ENCODE assay signal across 8 cellular contexts in genomic region chr16:23060458-23061320, GRCh38.
DNase-seq lines count a peak whose midpoint lies in the region; ATAC-seq and TF ChIP-seq lines count a peak whose summit lies in the region.

No MANE protein-coding gene starts in this region.

- no peaks in the 10 kb centered on the region for H3K9me3 Mint-ChIP-seq in activated naive CD4-positive, alpha-beta T cell treated with anti-CD3 and anti-CD28 coated beads, Interleukin-2, amount 50 U/mL, for 72 hours

- H3K27ac Mint-ChIP-seq in activated naive CD4-positive, alpha-beta T cell treated with anti-CD3 and anti-CD28 coated beads, Interleukin-2, amount 50 U/mL, for 72 hours, result no peak overlapping the region

- intact Hi-C loops in head of caudate nucleus (cut with DNase I) (no loop called here), posterior cingulate gyrus (cut with DNase I) (loop anchor here (2.0 to 5.0 kb wide), 2 partner anchors 83 to 162 kb away; no protein-coding TSS in a partner anchor)

- no peaks in the 10 kb centered on the region for H3K36me3 Mint-ChIP-seq in activated naive CD4-positive, alpha-beta T cell treated with anti-CD3 and anti-CD28 coated beads, Interleukin-2, amount 50 U/mL, for 72 hours

- H3K79me2 ChIP-seq in MM.1S (ENCODE audit: low read length), result no peaks in the 10 kb centered on the region

- H3K27me3 ChIP-seq in MM.1S (replicated peaks; ENCODE audit: insufficient read depth, low read length), result no peaks in the 10 kb centered on the region

- no peak overlapping the region for H3K4me3 ChIP-seq in MM.1S (ENCODE audit: low read length)

- DNase-seq in GM03348 (ENCODE audit: low spot score) (peak; percentile 77), MM.1S (peak; percentile 63), SK-N-DZ (ENCODE audit: low spot score) (peak; percentile 67), head of caudate nucleus (peak; percentile 21 to 95 (median 82)), posterior cingulate gyrus (peak in 9 of 10 donors; percentile 39 to 95 (median 83))
- peak in 1 of 2 donors; percentile 41 for DNase-seq in activated naive CD4-positive, alpha-beta T cell treated with anti-CD3 and anti-CD28 coated beads, Interleukin-2, amount 50 U/mL, for 72 hours (ENCODE audit: low spot score in 2 of 2)

- no peak overlapping the region for H2AFZ ChIP-seq in MM.1S (ENCODE audit: low read length)

- H3K4me2 ChIP-seq in MM.1S (ENCODE audit: low read depth, low read length), result no peak overlapping the region

- H3K9me3 ChIP-seq in MM.1S (replicated peaks; ENCODE audit: insufficient read depth, low read length), result no peaks in the 10 kb centered on the region

- no peaks in the 10 kb centered on the region for H3K36me3 ChIP-seq in MM.1S (replicated peaks; ENCODE audit: insufficient read depth, low read length)

- no peak overlapping the region for H3K27ac ChIP-seq in MM.1S (ENCODE audit: low read length)

- no peaks in the 10 kb centered on the region for H3K4me1 ChIP-seq in MM.1S (ENCODE audit: low read length)

- H4K20me1 ChIP-seq in MM.1S (ENCODE audit: insufficient read depth, low read length), result no peaks in the 10 kb centered on the region

- H3K9ac ChIP-seq in MM.1S (ENCODE audit: low read length), result no peak overlapping the region

- peak; percentile 75 to 76 for ATAC-seq in activated naive CD4-positive, alpha-beta T cell treated with anti-CD3 and anti-CD28 coated beads, Interleukin-2, amount 50 U/mL, for 72 hours
- ATAC-seq in HG02938 (IDR thresholded peaks at IDR 0.05; ENCODE audit: unreplicated experiment) (no peak), HG03469 (IDR thresholded peaks at IDR 0.05; ENCODE audit: unreplicated experiment) (no peak)

- no peaks in the 10 kb centered on the region for H3K9me2 ChIP-seq in MM.1S (replicated peaks; ENCODE audit: insufficient read depth, low read length)

- peak; percentile 86 for TF ChIP-seq CTCF in MM.1S (IDR thresholded peaks at IDR 0.05; ENCODE audit: low read length)

- H3F3A ChIP-seq in MM.1S (ENCODE audit: insufficient read depth, low read length), result no peaks in the 10 kb centered on the region

Comparison
In these comparisons a context has a peak if more than half of its experiments do, and no peak if none do; other contexts are left out.
1. ATAC-seq: peak in activated naive CD4-positive, alpha-beta T cell treated with anti-CD3 and anti-CD28 coated beads, Interleukin-2, amount 50 U/mL, for 72 hours (2 of 2); none in HG02938 (single experiment) and HG03469 (single experiment).